In the genomic region with DNA sequence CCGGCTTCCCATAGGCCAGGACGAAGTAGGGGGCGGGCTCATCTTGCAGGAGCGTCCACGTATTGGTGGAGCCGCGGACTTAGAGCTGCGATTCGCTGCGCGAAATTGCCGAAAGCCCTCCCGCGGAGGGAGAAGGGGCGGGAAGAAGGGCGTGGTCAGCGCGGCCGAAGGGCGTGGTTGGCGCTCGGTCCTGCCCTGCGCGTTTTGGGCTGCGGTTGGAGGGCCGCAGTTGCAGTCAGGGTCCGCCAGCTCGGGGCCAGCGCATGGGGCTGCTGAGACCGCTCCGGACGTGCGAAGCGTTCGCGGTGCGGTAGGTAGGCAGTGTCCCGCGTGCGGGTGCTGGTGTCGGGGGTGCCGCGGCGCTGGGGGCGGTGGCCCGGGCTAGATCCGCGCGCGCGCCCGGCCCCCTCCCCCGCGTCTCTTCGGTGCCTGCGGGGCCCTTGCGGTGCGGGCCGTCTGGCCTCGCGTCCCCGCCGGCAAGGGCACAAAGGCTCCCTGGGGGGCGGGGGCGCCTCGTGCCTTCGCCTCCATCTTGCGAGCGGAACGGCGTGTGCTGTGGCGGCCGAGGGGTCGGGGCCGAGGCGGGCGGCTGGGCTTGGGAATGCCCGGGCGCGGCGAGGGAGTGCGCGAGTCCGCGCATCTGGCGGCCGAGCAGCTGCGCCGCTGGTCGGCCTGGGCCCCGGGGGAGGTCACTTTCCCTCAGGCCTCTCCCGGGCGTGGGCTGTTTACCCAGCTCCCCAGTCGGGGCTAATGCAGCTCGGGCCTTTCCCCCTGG, we compare ENCODE assay signal across 1 cellular context.
A peak's percentile ranks its signal among the peaks of the same experiment; 100 is the strongest.
TF ChIP-seq lines count a peak whose summit lies in the region.

A gene with protein sequence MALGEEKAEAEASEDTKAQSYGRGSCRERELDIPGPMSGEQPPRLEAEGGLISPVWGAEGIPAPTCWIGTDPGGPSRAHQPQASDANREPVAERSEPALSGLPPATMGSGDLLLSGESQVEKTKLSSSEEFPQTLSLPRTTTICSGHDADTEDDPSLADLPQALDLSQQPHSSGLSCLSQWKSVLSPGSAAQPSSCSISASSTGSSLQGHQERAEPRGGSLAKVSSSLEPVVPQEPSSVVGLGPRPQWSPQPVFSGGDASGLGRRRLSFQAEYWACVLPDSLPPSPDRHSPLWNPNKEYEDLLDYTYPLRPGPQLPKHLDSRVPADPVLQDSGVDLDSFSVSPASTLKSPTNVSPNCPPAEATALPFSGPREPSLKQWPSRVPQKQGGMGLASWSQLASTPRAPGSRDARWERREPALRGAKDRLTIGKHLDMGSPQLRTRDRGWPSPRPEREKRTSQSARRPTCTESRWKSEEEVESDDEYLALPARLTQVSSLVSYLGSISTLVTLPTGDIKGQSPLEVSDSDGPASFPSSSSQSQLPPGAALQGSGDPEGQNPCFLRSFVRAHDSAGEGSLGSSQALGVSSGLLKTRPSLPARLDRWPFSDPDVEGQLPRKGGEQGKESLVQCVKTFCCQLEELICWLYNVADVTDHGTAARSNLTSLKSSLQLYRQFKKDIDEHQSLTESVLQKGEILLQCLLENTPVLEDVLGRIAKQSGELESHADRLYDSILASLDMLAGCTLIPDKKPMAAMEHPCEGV (plus strand): TSS at position 202 of the 775 bp plus-strand sequence. CDS start 13,029 bp downstream, outside the sequence.

TF ChIP-seq in K562, 482 proteins besides CTCF, POLR2A, EP300 and RAD21 (continued from another document and continues in another):
- TF ChIP-seq KLF10 (CRISPR knock-in tag; IDR thresholded peaks at IDR 0.05) (no peak), ZNF316 (IDR thresholded peaks at IDR 0.05) (no peak), XRCC4 (IDR thresholded peaks at IDR 0.05; ENCODE audit: extremely low read depth, insufficient read depth, insufficient read length) (no peak), RBM25 (IDR thresholded peaks at IDR 0.05; ENCODE audit: low read depth, low read length, severe bottlenecking) (peak; percentile 73), TFAM (CRISPR knock-in tag; conservative IDR thresholded peaks at IDR 0.05) (no peak), HCFC1 (IDR thresholded peaks at IDR 0.05; ENCODE audit: low read depth, low read length) (peak; percentile 14; the same call in 1 of the 2 replicates), SMC3 (conservative IDR thresholded peaks at IDR 0.05; ENCODE audit: insufficient read depth, low read depth, low read length) (no peak), POLR2G (IDR thresholded peaks at IDR 0.05; ENCODE audit: low read depth, low read length) (peak; percentile 98), MEIS2 (IDR thresholded peaks at IDR 0.05; ENCODE audit: partially characterized antibody) (no peak), BRD9 (IDR thresholded peaks at IDR 0.05; ENCODE audit: low read depth, partially characterized antibody) (no peak), ZNF184 (CRISPR knock-in tag; IDR thresholded peaks at IDR 0.05) (no peak), FOXM1 (IDR thresholded peaks at IDR 0.05; ENCODE audit: low read depth) (no peak), FOXM1 (CRISPR knock-in tag; IDR thresholded peaks at IDR 0.05; ENCODE audit: low read depth) (no peak), ZNF584 (CRISPR knock-in tag; IDR thresholded peaks at IDR 0.05; ENCODE audit: low read depth) (no peak), KHSRP (IDR thresholded peaks at IDR 0.05) (no peak), ZNF57 (CRISPR knock-in tag; IDR thresholded peaks at IDR 0.05) (no peak), ELF2 (CRISPR knock-in tag; IDR thresholded peaks at IDR 0.05) (0 out of 2 replicates have a peak, but pooled peaks have one; percentile 14), CBX5 (IDR thresholded peaks at IDR 0.05; ENCODE audit: borderline replicate concordance, low read depth) (no peak), U2AF1 (optimal IDR thresholded peaks at IDR 0.05; ENCODE audit: low read depth, low read length) (no peak), SMARCB1 (IDR thresholded peaks at IDR 0.05; ENCODE audit: insufficient read length, low read depth) (no peak), NR2C2 (CRISPR knock-in tag; IDR thresholded peaks at IDR 0.05) (no peak), NR2C2 (tag; IDR thresholded peaks at IDR 0.05) (peak; percentile 27; the same call in 1 of the 2 replicates), ATF7 (IDR thresholded peaks at IDR 0.05) (peak; percentile 9), POU5F1 (IDR thresholded peaks at IDR 0.05; ENCODE audit: borderline replicate concordance, low read depth, low read length, partially characterized antibody) (no peak)
- TF ChIP-seq, protein P1, sequence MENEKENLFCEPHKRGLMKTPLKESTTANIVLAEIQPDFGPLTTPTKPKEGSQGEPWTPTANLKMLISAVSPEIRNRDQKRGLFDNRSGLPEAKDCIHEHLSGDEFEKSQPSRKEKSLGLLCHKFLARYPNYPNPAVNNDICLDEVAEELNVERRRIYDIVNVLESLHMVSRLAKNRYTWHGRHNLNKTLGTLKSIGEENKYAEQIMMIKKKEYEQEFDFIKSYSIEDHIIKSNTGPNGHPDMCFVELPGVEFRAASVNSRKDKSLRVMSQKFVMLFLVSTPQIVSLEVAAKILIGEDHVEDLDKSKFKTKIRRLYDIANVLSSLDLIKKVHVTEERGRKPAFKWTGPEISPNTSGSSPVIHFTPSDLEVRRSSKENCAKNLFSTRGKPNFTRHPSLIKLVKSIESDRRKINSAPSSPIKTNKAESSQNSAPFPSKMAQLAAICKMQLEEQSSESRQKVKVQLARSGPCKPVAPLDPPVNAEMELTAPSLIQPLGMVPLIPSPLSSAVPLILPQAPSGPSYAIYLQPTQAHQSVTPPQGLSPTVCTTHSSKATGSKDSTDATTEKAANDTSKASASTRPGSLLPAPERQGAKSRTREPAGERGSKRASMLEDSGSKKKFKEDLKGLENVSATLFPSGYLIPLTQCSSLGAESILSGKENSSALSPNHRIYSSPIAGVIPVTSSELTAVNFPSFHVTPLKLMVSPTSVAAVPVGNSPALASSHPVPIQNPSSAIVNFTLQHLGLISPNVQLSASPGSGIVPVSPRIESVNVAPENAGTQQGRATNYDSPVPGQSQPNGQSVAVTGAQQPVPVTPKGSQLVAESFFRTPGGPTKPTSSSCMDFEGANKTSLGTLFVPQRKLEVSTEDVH (IDR thresholded peaks at IDR 0.05; ENCODE audit: low read depth, partially characterized antibody) = no peak
- TF ChIP-seq, protein P2, sequence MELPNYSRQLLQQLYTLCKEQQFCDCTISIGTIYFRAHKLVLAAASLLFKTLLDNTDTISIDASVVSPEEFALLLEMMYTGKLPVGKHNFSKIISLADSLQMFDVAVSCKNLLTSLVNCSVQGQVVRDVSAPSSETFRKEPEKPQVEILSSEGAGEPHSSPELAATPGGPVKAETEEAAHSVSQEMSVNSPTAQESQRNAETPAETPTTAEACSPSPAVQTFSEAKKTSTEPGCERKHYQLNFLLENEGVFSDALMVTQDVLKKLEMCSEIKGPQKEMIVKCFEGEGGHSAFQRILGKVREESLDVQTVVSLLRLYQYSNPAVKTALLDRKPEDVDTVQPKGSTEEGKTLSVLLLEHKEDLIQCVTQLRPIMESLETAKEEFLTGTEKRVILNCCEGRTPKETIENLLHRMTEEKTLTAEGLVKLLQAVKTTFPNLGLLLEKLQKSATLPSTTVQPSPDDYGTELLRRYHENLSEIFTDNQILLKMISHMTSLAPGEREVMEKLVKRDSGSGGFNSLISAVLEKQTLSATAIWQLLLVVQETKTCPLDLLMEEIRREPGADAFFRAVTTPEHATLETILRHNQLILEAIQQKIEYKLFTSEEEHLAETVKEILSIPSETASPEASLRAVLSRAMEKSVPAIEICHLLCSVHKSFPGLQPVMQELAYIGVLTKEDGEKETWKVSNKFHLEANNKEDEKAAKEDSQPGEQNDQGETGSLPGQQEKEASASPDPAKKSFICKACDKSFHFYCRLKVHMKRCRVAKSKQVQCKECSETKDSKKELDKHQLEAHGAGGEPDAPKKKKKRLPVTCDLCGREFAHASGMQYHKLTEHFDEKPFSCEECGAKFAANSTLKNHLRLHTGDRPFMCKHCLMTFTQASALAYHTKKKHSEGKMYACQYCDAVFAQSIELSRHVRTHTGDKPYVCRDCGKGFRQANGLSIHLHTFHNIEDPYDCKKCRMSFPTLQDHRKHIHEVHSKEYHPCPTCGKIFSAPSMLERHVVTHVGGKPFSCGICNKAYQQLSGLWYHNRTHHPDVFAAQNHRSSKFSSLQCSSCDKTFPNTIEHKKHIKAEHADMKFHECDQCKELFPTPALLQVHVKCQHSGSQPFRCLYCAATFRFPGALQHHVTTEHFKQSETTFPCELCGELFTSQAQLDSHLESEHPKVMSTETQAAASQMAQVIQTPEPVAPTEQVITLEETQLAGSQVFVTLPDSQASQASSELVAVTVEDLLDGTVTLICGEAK (IDR thresholded peaks at IDR 0.05) = no peak
- TF ChIP-seq, protein P2 (CRISPR knock-in tag; IDR thresholded peaks at IDR 0.05) = no peak
- TF ChIP-seq, protein P3, sequence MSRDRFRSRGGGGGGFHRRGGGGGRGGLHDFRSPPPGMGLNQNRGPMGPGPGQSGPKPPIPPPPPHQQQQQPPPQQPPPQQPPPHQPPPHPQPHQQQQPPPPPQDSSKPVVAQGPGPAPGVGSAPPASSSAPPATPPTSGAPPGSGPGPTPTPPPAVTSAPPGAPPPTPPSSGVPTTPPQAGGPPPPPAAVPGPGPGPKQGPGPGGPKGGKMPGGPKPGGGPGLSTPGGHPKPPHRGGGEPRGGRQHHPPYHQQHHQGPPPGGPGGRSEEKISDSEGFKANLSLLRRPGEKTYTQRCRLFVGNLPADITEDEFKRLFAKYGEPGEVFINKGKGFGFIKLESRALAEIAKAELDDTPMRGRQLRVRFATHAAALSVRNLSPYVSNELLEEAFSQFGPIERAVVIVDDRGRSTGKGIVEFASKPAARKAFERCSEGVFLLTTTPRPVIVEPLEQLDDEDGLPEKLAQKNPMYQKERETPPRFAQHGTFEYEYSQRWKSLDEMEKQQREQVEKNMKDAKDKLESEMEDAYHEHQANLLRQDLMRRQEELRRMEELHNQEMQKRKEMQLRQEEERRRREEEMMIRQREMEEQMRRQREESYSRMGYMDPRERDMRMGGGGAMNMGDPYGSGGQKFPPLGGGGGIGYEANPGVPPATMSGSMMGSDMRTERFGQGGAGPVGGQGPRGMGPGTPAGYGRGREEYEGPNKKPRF (IDR thresholded peaks at IDR 0.05; ENCODE audit: low read depth, low read length) = no peak
- TF ChIP-seq, protein P4, sequence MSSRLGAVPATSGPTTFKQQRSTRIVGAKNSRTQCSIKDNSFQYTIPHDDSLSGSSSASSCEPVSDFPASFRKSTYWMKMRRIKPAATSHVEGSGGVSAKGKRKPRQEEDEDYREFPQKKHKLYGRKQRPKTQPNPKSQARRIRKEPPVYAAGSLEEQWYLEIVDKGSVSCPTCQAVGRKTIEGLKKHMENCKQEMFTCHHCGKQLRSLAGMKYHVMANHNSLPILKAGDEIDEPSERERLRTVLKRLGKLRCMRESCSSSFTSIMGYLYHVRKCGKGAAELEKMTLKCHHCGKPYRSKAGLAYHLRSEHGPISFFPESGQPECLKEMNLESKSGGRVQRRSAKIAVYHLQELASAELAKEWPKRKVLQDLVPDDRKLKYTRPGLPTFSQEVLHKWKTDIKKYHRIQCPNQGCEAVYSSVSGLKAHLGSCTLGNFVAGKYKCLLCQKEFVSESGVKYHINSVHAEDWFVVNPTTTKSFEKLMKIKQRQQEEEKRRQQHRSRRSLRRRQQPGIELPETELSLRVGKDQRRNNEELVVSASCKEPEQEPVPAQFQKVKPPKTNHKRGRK (tag; IDR thresholded peaks at IDR 0.05) = no peak
- TF ChIP-seq, protein P5, sequence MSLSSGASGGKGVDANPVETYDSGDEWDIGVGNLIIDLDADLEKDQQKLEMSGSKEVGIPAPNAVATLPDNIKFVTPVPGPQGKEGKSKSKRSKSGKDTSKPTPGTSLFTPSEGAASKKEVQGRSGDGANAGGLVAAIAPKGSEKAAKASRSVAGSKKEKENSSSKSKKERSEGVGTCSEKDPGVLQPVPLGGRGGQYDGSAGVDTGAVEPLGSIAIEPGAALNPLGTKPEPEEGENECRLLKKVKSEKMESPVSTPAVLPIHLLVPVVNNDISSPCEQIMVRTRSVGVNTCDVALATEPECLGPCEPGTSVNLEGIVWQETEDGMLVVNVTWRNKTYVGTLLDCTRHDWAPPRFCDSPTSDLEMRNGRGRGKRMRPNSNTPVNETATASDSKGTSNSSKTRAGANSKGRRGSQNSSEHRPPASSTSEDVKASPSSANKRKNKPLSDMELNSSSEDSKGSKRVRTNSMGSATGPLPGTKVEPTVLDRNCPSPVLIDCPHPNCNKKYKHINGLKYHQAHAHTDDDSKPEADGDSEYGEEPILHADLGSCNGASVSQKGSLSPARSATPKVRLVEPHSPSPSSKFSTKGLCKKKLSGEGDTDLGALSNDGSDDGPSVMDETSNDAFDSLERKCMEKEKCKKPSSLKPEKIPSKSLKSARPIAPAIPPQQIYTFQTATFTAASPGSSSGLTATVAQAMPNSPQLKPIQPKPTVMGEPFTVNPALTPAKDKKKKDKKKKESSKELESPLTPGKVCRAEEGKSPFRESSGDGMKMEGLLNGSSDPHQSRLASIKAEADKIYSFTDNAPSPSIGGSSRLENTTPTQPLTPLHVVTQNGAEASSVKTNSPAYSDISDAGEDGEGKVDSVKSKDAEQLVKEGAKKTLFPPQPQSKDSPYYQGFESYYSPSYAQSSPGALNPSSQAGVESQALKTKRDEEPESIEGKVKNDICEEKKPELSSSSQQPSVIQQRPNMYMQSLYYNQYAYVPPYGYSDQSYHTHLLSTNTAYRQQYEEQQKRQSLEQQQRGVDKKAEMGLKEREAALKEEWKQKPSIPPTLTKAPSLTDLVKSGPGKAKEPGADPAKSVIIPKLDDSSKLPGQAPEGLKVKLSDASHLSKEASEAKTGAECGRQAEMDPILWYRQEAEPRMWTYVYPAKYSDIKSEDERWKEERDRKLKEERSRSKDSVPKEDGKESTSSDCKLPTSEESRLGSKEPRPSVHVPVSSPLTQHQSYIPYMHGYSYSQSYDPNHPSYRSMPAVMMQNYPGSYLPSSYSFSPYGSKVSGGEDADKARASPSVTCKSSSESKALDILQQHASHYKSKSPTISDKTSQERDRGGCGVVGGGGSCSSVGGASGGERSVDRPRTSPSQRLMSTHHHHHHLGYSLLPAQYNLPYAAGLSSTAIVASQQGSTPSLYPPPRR (CRISPR knock-in tag; IDR thresholded peaks at IDR 0.05; ENCODE audit: borderline replicate concordance) = no peak
